20 cellular contexts compared by ENCODE assay signal in genomic region chr2:236643480-236643879, GRCh38.
DNase-seq lines count a peak whose midpoint lies in the region; ATAC-seq and TF ChIP-seq lines count a peak whose summit lies in the region.
"Had no signal": no experiment of that assay in that cellular context is flagged by ENCODE, and none has a peak within 500 bp of the region (broad histone marks: within the 10 kb centered on the region; RNA-seq: fewer than 3 reads in every experiment).

No MANE protein-coding gene starts in this region.

- WGBS in lung, 2 donors, result 91 to 93% methylated on average over 8 of the region's 8 CpGs
- 92 to 95% (median 94%) methylated on average over 8 of the region's 8 CpGs for WGBS in stomach, 5 donors

- no peaks in the 10 kb centered on the region for H3K79me2 ChIP-seq in ACC112 (ENCODE audit: control insufficient read depth, insufficient read depth, low read length, unreplicated experiment)

- in situ Hi-C loops in brain microvascular endothelial cell (cut with HindIII; ENCODE audit: low pct_ligation_motif_present, low sequenced_read_pairs), result no loop called here

- ATAC-seq in lung (ENCODE audit: insufficient read depth, low FRiP score), result no peak
- ATAC-seq in GM21360 (IDR thresholded peaks at IDR 0.05; ENCODE audit: unreplicated experiment), result no peak

- peaks cover 0 to 26% of the 10 kb centered on the region in 2 donors for H3K9me3 ChIP-seq in lung (ENCODE audit: control insufficient read depth in 2 of 2, insufficient read depth in 1 of 2, low read length in 1 of 2)
- peaks cover 0 to 16% (median 4%) of the 10 kb centered on the region in 4 donors for H3K9me3 ChIP-seq in stomach

- H3K27me3 ChIP-seq in ACC112 (ENCODE audit: insufficient read depth, low read length) (no peaks in the 10 kb centered on the region), brain microvascular endothelial cell (replicated peaks) (no peaks in the 10 kb centered on the region), lung (ENCODE audit: control insufficient read depth, insufficient read depth) (no peaks in the 10 kb centered on the region), stomach (no peaks in the 10 kb centered on the region)

- intact Hi-C loops in stomach (cut with DNase I; ENCODE audit: low total_unique reads), result no loop called here

- TF ChIP-seq EP300 in stomach (IDR thresholded peaks at IDR 0.05), result no peak

- H3K27ac ChIP-seq in ACC112 (ENCODE audit: low read depth, low read length) (peak overlapping the region; percentile 99), brain microvascular endothelial cell (peak overlapping the region; percentile 87), lung (ENCODE audit: low read depth in 1 of 2, low read length in 1 of 2) (peak overlapping the region; percentile 49 to 82), stomach (peak overlapping the region in 4 of 5 donors; percentile 75 to 89 (median 82))
- H3K27ac ChIP-seq: SK-N-MC had no signal

- no peak for DNase-seq in brain microvascular endothelial cell
- no peak for DNase-seq in lung (ENCODE audit: low spot score)
- no peak for DNase-seq in stomach
- no peak for DNase-seq in occipital lobe (lab: John Stamatoyannopoulos, UW)
- no peak for DNase-seq in activated naive CD4-positive, alpha-beta T cell treated with Interleukin-2 at 50 U/mL for 16 hours
- DNase-seq in pons (ENCODE audit: low spot score), result no peak
- DNase-seq: activated CD4-positive, alpha-beta T cell treated with anti-CD3 and anti-CD28 coated beads for 4 hours; activated naive CD8-positive, alpha-beta T cell treated with anti-CD3 and anti-CD28 coated beads, Interleukin-2, amount 10 ng/mL, durations not matched to agents 7 days and 5 days; activated T-cell treated with anti-CD3 and anti-CD28 coated beads, Interleukin-2, amount 50 U/mL, for 24 hours; AML-193; Calu3; central memory CD4-positive, alpha-beta T cell; GDM1; immature natural killer cell; midbrain; NCI-H1930; NCI-H510A had no signal

- H3K4me3 ChIP-seq in ACC112 (ENCODE audit: low read depth, low read length) (peak overlapping the region; percentile 55; the same call in 1 of the 2 replicates), brain microvascular endothelial cell (ENCODE audit: low read depth, low read length) (no peak overlapping the region), lung (no peak overlapping the region), stomach (no peak overlapping the region)
- H3K4me3 ChIP-seq: SK-N-MC had no signal

- TF ChIP-seq CTCF in brain microvascular endothelial cell (IDR thresholded peaks at IDR 0.05; ENCODE audit: low read depth, low read length, missing control alignments), result no peak
- TF ChIP-seq CTCF in lung (IDR thresholded peaks at IDR 0.05; ENCODE audit: control extremely low read depth, extremely low read depth), result no peak
- TF ChIP-seq CTCF in stomach (IDR thresholded peaks at IDR 0.05), result no peak

- H3K4me1 ChIP-seq in ACC112 (ENCODE audit: control insufficient read depth, insufficient read depth, low read length, unreplicated experiment) (peaks cover 29% of the 10 kb centered on the region), lung (ENCODE audit: control insufficient read depth in 2 of 2, insufficient read depth in 2 of 2, low read length in 2 of 2) (peaks cover 0 to 2% of the 10 kb centered on the region in 2 donors), stomach (peaks cover 0 to 36% (median 1%) of the 10 kb centered on the region in 4 donors)

- H2AFZ ChIP-seq in ACC112 (ENCODE audit: low read length, unreplicated experiment), result no peak overlapping the region

- H3K36me3 ChIP-seq in ACC112 (ENCODE audit: insufficient read depth, low read length) (peaks cover 5% of the 10 kb centered on the region; the same call in 1 of the 2 replicates), brain microvascular endothelial cell (replicated peaks) (no peaks in the 10 kb centered on the region), lung (ENCODE audit: control insufficient read depth in 2 of 2, insufficient read depth in 2 of 2, low read length in 2 of 2) (no peaks in the 10 kb centered on the region), stomach (no peaks in the 10 kb centered on the region)

- no peak for TF ChIP-seq POLR2A in stomach (IDR thresholded peaks at IDR 0.05)
